In the genomic region with DNA sequence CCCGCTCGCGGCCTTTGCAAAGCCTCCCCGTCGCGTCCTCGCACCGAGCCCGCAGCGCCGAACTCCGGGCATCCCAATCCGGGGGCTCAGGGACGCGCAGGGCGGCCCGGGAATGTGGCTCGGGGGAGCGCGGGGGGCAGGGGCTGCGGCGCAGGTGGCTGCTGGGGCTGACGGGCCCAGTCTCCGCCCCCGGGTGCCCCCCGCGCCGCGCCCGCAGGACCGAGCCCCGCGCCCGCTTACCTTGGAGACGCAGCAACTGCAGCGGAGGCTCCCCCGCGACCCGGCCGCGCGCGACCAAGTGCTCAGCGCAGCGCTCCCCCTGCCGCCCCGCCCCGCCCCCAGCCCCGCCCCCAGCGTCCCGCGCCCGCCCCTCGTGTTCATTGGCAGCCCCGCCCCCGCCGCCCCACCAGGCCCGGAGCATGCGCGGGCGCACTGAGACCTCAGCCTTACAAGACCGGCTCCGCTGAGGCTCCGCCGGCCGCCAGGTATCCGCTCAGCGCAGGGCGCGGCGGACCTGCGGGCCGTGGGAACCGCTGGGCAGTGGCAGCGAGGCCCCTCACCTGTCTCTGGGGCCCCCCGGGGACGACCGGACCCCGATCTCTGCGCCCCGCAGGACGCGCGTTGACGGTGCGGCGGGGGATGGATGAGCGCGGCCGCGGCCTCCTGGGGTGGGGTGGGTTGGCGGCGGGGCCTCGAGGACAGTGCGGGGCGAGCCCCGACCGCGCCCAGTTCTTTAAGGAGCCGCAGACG, we compare ENCODE assay signal across 8 cellular contexts. TPM values are rescaled to one million over a fixed set of nuclear protein-coding genes. Genes with fewer than 3 reads are reported as not detected.
DNase-seq lines count a peak whose midpoint lies in the region; ATAC-seq and TF ChIP-seq lines count a peak whose summit lies in the region.
"Not testable (repeated sequence)": the region's sequence is repeated elsewhere in the genome, so short reads cannot be mapped to it uniquely, and the experiment has no call there.

A gene with protein sequence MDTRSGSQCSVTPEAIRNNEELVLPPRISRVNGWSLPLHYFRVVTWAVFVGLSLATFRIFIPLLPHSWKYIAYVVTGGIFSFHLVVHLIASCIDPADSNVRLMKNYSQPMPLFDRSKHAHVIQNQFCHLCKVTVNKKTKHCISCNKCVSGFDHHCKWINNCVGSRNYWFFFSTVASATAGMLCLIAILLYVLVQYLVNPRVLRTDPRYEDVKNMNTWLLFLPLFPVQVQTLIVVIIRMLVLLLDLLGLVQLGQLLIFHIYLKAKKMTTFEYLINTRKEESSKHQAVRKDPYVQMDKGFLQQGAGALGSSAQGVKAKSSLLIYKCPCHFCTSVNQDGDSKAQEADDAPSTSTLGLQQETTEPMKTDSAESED (minus strand): TSS at position 302 of the 750 bp plus-strand sequence. CDS start 17,810 bp downstream, outside the sequence.

- 0% methylated on average over 1 of the region's 101 CpGs; no CpG with 5 or more reads in 1 of the 2 donors for WGBS in gastroesophageal sphincter (ENCODE audit: low coverage in 1 of 2), 2 donors

- peak within 1 kb of the TSS; percentile 61 to 74 for H3K4me3 ChIP-seq in gastroesophageal sphincter

- H3K4me1 ChIP-seq in gastroesophageal sphincter: peaks cover 0 to 16% (median 4%) of the 10 kb centered on the region in 3 donors

- TF ChIP-seq POLR2A in gastroesophageal sphincter (IDR thresholded peaks at IDR 0.05): peak in 1 of 2 donors; percentile 57

- H3K27me3 Mint-ChIP-seq in neural crest cell (ENCODE audit: low read depth): peaks cover 15% of the 10 kb centered on the region
- peaks cover 39% of the 10 kb centered on the region for H3K27me3 Mint-ChIP-seq in stimulated activated memory B cell treated with anti-CD40 and anti-IgM and Interleukin-4, amounts not matched to agents 10 μg/mL and 1 μg/mL and 100 μg/mL, for 72 hours

- not testable (repeated sequence) for H3K9me3 Mint-ChIP-seq in activated naive CD4-positive, alpha-beta T cell treated with anti-CD3 and anti-CD28 coated beads, Interleukin-2, amount 50 U/mL, for 72 hours; neural crest cell; stimulated activated memory B cell treated with anti-CD40 and anti-IgM and Interleukin-4, amounts not matched to agents 10 μg/mL and 1 μg/mL and 100 μg/mL, for 72 hours

- ATAC-seq in HG02571 (IDR thresholded peaks at IDR 0.05; ENCODE audit: unreplicated experiment): peak; percentile 47
- peak; percentile 80 to 90 for ATAC-seq in activated naive CD4-positive, alpha-beta T cell treated with anti-CD3 and anti-CD28 coated beads, Interleukin-2, amount 50 U/mL, for 72 hours
- peak; percentile 86 for ATAC-seq in gastroesophageal sphincter
- ATAC-seq in stimulated activated memory B cell treated with anti-CD40 and anti-IgM and Interleukin-4, amounts not matched to agents 10 μg/mL and 1 μg/mL and 100 μg/mL, for 72 hours: peak; percentile 76

- not testable (repeated sequence) for H3K9me3 ChIP-seq in gastroesophageal sphincter

- H3K36me3 ChIP-seq in gastroesophageal sphincter: not testable (repeated sequence)

- peak within 1 kb of the TSS; percentile 13 to 85 (median 82) for H3K27ac ChIP-seq in gastroesophageal sphincter

- not testable (repeated sequence) for TF ChIP-seq EP300 in gastroesophageal sphincter (IDR thresholded peaks at IDR 0.05)

- not testable (repeated sequence) for H3K27ac Mint-ChIP-seq in activated naive CD4-positive, alpha-beta T cell treated with anti-CD3 and anti-CD28 coated beads, Interleukin-2, amount 50 U/mL, for 72 hours; neural crest cell (ENCODE audit: unreplicated experiment); stimulated activated memory B cell treated with anti-CD40 and anti-IgM and Interleukin-4, amounts not matched to agents 10 μg/mL and 1 μg/mL and 100 μg/mL, for 72 hours

- TF ChIP-seq CTCF in gastroesophageal sphincter (IDR thresholded peaks at IDR 0.05): peak in 1 of 4 experiments; percentile 6
- TF ChIP-seq CTCF in neural crest cell (conservative IDR thresholded peaks at IDR 0.05): not testable (repeated sequence)

- not testable (repeated sequence) for H3K27me3 ChIP-seq in gastroesophageal sphincter

- peak; percentile 17 for DNase-seq in DMS79 treated with DMSO at 0.1 percent for 48 hours (lab: John Stamatoyannopoulos, UW)
- DNase-seq in NCI-H128 (lab: John Stamatoyannopoulos, UW; ENCODE audit: unreplicated experiment): peak; percentile 84
- DNase-seq in SW480 (ENCODE audit: low spot score): peak; percentile 82
- DNase-seq in activated naive CD4-positive, alpha-beta T cell treated with anti-CD3 and anti-CD28 coated beads, Interleukin-2, amount 50 U/mL, for 72 hours (ENCODE audit: low spot score in 2 of 2): peak in 1 of 2 donors; percentile 90
- peak; percentile 78 for DNase-seq in neural crest cell (ENCODE audit: low read depth, low spot score)

- H3K36me3 Mint-ChIP-seq in activated naive CD4-positive, alpha-beta T cell treated with anti-CD3 and anti-CD28 coated beads, Interleukin-2, amount 50 U/mL, for 72 hours: peaks cover 6 to 15% of the 10 kb centered on the region in 2 donors
- peaks cover 11% of the 10 kb centered on the region for H3K36me3 Mint-ChIP-seq in neural crest cell (ENCODE audit: low read depth)
- H3K36me3 Mint-ChIP-seq in stimulated activated memory B cell treated with anti-CD40 and anti-IgM and Interleukin-4, amounts not matched to agents 10 μg/mL and 1 μg/mL and 100 μg/mL, for 72 hours: not testable (repeated sequence)

- H3K4me3 Mint-ChIP-seq in neural crest cell: peak within 1 kb of the TSS; percentile 73
- H3K4me3 Mint-ChIP-seq in stimulated activated memory B cell treated with anti-CD40 and anti-IgM and Interleukin-4, amounts not matched to agents 10 μg/mL and 1 μg/mL and 100 μg/mL, for 72 hours: peak within 1 kb of the TSS; percentile 72

- not testable (repeated sequence) for H3K4me1 Mint-ChIP-seq in neural crest cell; stimulated activated memory B cell treated with anti-CD40 and anti-IgM and Interleukin-4, amounts not matched to agents 10 μg/mL and 1 μg/mL and 100 μg/mL, for 72 hours

RNA-seq across cellular contexts. Expression of the gene that starts here (rescaled TPM):
- total RNA-seq in activated naive CD4-positive, alpha-beta T cell treated with anti-CD3 and anti-CD28 coated beads, Interleukin-2, amount 50 U/mL, for 72 hours: 1 to 10 TPM in 1 of 2 donors, not detected in 1; 1.4 TPM
- total RNA-seq in gastroesophageal sphincter (10 to 100 TPM in 1 of 4 donors, 1 to 10 TPM in 3; 3.1 to 14.3 (median 6.9) TPM), neural crest cell (3.0 and 3.5 TPM in 2 replicates)
